21 cellular contexts compared by ENCODE assay signal in the genomic region with DNA sequence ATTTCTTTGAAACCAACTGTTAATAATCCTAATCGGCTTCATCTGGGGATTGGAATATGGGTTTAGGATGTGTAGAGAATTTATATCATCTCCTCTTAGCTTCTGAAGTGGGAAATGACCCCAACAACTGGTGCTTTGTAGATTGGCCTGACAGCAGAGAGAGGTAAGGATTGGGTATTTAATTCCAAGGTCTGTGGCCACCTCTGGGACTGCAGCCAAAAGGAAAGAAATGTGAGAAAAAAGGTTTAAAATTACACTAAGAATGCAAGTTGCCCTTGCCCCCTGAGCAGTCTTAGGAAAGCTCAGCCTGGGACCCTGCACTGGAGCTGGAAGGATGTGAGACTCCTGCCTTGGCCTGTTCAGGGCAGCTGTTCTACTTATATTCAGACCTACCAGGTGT.
DNase-seq lines count a peak whose midpoint lies in the region; ATAC-seq and TF ChIP-seq lines count a peak whose summit lies in the region.
"Had no signal": no experiment of that assay in that cellular context is flagged by ENCODE, and none has a peak within 500 bp of the region (broad histone marks: within the 10 kb centered on the region; RNA-seq: fewer than 3 reads in every experiment).

No MANE protein-coding gene starts in this region.

- H3K4me3 ChIP-seq in GM23338 = no peak overlapping the region
- no peak overlapping the region for H3K4me3 ChIP-seq in CD8-positive, alpha-beta memory T cell (ENCODE audit: low read length)
- H3K4me3 ChIP-seq: GM23248, PC-9, SJSA1 had no signal

- H3K4me3 Mint-ChIP-seq in GM23338 (no peak overlapping the region), WTC11 (no peak overlapping the region)
- H3K4me3 Mint-ChIP-seq in CD8-positive, alpha-beta memory T cell = no peak overlapping the region

- no peaks in the 10 kb centered on the region for H3K27me3 ChIP-seq in GM23338 (ENCODE audit: insufficient read depth)
- H3K27me3 ChIP-seq in CD8-positive, alpha-beta memory T cell (ENCODE audit: insufficient read depth, low read length, poor library complexity, severe bottlenecking) = no peaks in the 10 kb centered on the region
- H3K27me3 ChIP-seq: SJSA1 had no signal

- TF ChIP-seq CTCF in GM23338 (conservative IDR thresholded peaks at IDR 0.05; ENCODE audit: low read depth in 2 of 2) (no peak), WTC11 (IDR thresholded peaks at IDR 0.05) (no peak)

- no peak overlapping the region for H3K27ac Mint-ChIP-seq in GM23338
- no peak overlapping the region for H3K27ac Mint-ChIP-seq in WTC11
- H3K27ac Mint-ChIP-seq in CD8-positive, alpha-beta memory T cell = no peak overlapping the region

- H4K20me1 ChIP-seq in GM23338 (replicated peaks; ENCODE audit: insufficient read depth) = no peaks in the 10 kb centered on the region

- H3K9me3 Mint-ChIP-seq in GM23338 (no peaks in the 10 kb centered on the region), WTC11 (no peaks in the 10 kb centered on the region; the same call in 1 of the 2 replicates)
- no peaks in the 10 kb centered on the region for H3K9me3 Mint-ChIP-seq in CD8-positive, alpha-beta memory T cell

- CTCF ChIA-PET in WTC11 (lab: Charles Lee) = interaction anchor here (0.8 to 2.0 kb wide), 9 partner anchors 9 to 205 kb away, joined by 3 to 15 read pairs (median 5); no protein-coding TSS in a partner anchor
- CTCF ChIA-PET in CD8-positive, alpha-beta memory T cell (lab: Charles Lee) = no interaction called here

- DNase-seq in ELF-1 (ENCODE audit: low read depth, low spot score) (peak; percentile 4), GM23338 (ENCODE audit: low spot score) (peak; percentile 59), WTC11 (ENCODE audit: low spot score) (no peak), iPS-NIHi7 (ENCODE audit: extremely low spot score) (peak; percentile 16), NCI-H345 treated with DMSO at 0.1 percent for 48 hours (lab: John Stamatoyannopoulos, UW; ENCODE audit: unreplicated experiment) (no peak), DMS153 treated with DMSO at 0.1 percent for 48 hours (lab: John Stamatoyannopoulos, UW; ENCODE audit: unreplicated experiment) (no peak)
- no peak for DNase-seq in CD8-positive, alpha-beta memory T cell
- DNase-seq: Calu3, DND-41, GM23248, Karpas-422, NCI-H1092 treated with DMSO at 0.1 percent for 48 hours, NCI-H1436 treated with DMSO at 0.1 percent for 48 hours, NCI-H187 treated with DMSO at 0.1 percent for 48 hours, NCI-H510A, PC-9 had no signal

- no peak overlapping the region for H2AFZ ChIP-seq in GM23338
- H2AFZ ChIP-seq: GM23248, PC-9 had no signal

- no peaks in the 10 kb centered on the region for H3K9me2 ChIP-seq in GM23338 (ENCODE audit: insufficient read depth)

- no peaks in the 10 kb centered on the region for H3F3A ChIP-seq in GM23338 (replicated peaks; ENCODE audit: low read depth)

- no peaks in the 10 kb centered on the region for H3K9me3 ChIP-seq in CD8-positive, alpha-beta memory T cell (ENCODE audit: low read length)
- H3K9me3 ChIP-seq: SJSA1 had no signal

- no peaks in the 10 kb centered on the region for H3K36me3 ChIP-seq in GM23338 (ENCODE audit: insufficient read depth)
- no peaks in the 10 kb centered on the region for H3K36me3 ChIP-seq in CD8-positive, alpha-beta memory T cell (ENCODE audit: insufficient read depth, low read length)
- H3K36me3 ChIP-seq: SJSA1 had no signal

- ATAC-seq in GM23338 = peak; percentile 89
- ATAC-seq in WTC11 = peak; percentile 95
- ATAC-seq in HG02588 (IDR thresholded peaks at IDR 0.05; ENCODE audit: unreplicated experiment) = no peak
- ATAC-seq: HCT116, Right ventricle myocardium inferior had no signal

- H3K27ac ChIP-seq in GM23338 (ENCODE audit: low read depth) = no peak overlapping the region
- H3K27ac ChIP-seq in CD8-positive, alpha-beta memory T cell (ENCODE audit: low read depth, low read length) = no peak overlapping the region
- H3K27ac ChIP-seq: C4-2B, GM23248, PC-9, SJSA1 had no signal

- H3K36me3 Mint-ChIP-seq in GM23338 (ENCODE audit: low read depth) = no peaks in the 10 kb centered on the region
- H3K36me3 Mint-ChIP-seq in WTC11 = no peaks in the 10 kb centered on the region
- no peaks in the 10 kb centered on the region for H3K36me3 Mint-ChIP-seq in CD8-positive, alpha-beta memory T cell

- no peaks in the 10 kb centered on the region for H3K79me2 ChIP-seq in GM23338 (replicated peaks; ENCODE audit: insufficient read depth)

- peaks cover 5% of the 10 kb centered on the region for H3K27me3 Mint-ChIP-seq in GM23338 (ENCODE audit: insufficient read depth, low read depth, poor library complexity)
- no peaks in the 10 kb centered on the region for H3K27me3 Mint-ChIP-seq in WTC11 (ENCODE audit: low read depth)
- H3K27me3 Mint-ChIP-seq in CD8-positive, alpha-beta memory T cell = peaks cover 4 to 9% of the 10 kb centered on the region in 2 donors

- no peak overlapping the region for H3K4me2 ChIP-seq in GM23338
- H3K4me2 ChIP-seq: PC-9 had no signal

- no peaks in the 10 kb centered on the region for H3K4me1 ChIP-seq in GM23338 (ENCODE audit: insufficient read depth)
- no peaks in the 10 kb centered on the region for H3K4me1 ChIP-seq in CD8-positive, alpha-beta memory T cell (ENCODE audit: insufficient read depth, low read length)
- H3K4me1 ChIP-seq: SJSA1 had no signal

- H3K4me1 Mint-ChIP-seq in GM23338 (peaks cover 10% of the 10 kb centered on the region; the same call in 2 of the 3 replicates), WTC11 (peaks cover 8% of the 10 kb centered on the region)
- H3K4me1 Mint-ChIP-seq in CD8-positive, alpha-beta memory T cell = no peaks in the 10 kb centered on the region

- POLR2A ChIA-PET in WTC11 (lab: Charles Lee) = no interaction called here
- POLR2A ChIA-PET in CD8-positive, alpha-beta memory T cell (lab: Charles Lee) = no interaction called here

TF ChIP-seq in GM23338, 12 proteins besides CTCF, POLR2A, EP300 and RAD21:
- no peak for TF ChIP-seq EZH2 (IDR thresholded peaks at IDR 0.05; ENCODE audit: low read depth, unreplicated experiment)
- TF ChIP-seq STAT1 (IDR thresholded peaks at IDR 0.05; ENCODE audit: unreplicated experiment) = no peak
- no peak for TF ChIP-seq ZNF114 (CRISPR knock-in tag; IDR thresholded peaks at IDR 0.05)

TF ChIP-seq in WTC11, 78 proteins besides CTCF, POLR2A, EP300 and RAD21 (continues in another document):
- TF ChIP-seq FOXJ3 (CRISPR knock-in tag; IDR thresholded peaks at IDR 0.05; ENCODE audit: borderline replicate concordance) = no peak
- TF ChIP-seq SP1 (CRISPR knock-in tag; conservative IDR thresholded peaks at IDR 0.05) = no peak
- TF ChIP-seq, protein P1, sequence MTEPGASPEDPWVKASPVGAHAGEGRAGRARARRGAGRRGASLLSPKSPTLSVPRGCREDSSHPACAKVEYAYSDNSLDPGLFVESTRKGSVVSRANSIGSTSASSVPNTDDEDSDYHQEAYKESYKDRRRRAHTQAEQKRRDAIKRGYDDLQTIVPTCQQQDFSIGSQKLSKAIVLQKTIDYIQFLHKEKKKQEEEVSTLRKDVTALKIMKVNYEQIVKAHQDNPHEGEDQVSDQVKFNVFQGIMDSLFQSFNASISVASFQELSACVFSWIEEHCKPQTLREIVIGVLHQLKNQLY (CRISPR knock-in tag; IDR thresholded peaks at IDR 0.05) = no peak
- TF ChIP-seq, protein P2, sequence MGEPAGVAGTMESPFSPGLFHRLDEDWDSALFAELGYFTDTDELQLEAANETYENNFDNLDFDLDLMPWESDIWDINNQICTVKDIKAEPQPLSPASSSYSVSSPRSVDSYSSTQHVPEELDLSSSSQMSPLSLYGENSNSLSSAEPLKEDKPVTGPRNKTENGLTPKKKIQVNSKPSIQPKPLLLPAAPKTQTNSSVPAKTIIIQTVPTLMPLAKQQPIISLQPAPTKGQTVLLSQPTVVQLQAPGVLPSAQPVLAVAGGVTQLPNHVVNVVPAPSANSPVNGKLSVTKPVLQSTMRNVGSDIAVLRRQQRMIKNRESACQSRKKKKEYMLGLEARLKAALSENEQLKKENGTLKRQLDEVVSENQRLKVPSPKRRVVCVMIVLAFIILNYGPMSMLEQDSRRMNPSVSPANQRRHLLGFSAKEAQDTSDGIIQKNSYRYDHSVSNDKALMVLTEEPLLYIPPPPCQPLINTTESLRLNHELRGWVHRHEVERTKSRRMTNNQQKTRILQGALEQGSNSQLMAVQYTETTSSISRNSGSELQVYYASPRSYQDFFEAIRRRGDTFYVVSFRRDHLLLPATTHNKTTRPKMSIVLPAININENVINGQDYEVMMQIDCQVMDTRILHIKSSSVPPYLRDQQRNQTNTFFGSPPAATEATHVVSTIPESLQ (CRISPR knock-in tag; IDR thresholded peaks at IDR 0.05) = no peak
- TF ChIP-seq, protein P3, sequence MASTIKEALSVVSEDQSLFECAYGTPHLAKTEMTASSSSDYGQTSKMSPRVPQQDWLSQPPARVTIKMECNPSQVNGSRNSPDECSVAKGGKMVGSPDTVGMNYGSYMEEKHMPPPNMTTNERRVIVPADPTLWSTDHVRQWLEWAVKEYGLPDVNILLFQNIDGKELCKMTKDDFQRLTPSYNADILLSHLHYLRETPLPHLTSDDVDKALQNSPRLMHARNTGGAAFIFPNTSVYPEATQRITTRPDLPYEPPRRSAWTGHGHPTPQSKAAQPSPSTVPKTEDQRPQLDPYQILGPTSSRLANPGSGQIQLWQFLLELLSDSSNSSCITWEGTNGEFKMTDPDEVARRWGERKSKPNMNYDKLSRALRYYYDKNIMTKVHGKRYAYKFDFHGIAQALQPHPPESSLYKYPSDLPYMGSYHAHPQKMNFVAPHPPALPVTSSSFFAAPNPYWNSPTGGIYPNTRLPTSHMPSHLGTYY (CRISPR knock-in tag; IDR thresholded peaks at IDR 0.05) = no peak
- TF ChIP-seq GTF2I (CRISPR knock-in tag; conservative IDR thresholded peaks at IDR 0.05) = no peak
- no peak for TF ChIP-seq ATF1 (CRISPR knock-in tag; IDR thresholded peaks at IDR 0.05)
- TF ChIP-seq RORB (CRISPR knock-in tag; IDR thresholded peaks at IDR 0.05) = no peak
- TF ChIP-seq ETV6 (CRISPR knock-in tag; IDR thresholded peaks at IDR 0.05) = no peak
- TF ChIP-seq, protein P4, sequence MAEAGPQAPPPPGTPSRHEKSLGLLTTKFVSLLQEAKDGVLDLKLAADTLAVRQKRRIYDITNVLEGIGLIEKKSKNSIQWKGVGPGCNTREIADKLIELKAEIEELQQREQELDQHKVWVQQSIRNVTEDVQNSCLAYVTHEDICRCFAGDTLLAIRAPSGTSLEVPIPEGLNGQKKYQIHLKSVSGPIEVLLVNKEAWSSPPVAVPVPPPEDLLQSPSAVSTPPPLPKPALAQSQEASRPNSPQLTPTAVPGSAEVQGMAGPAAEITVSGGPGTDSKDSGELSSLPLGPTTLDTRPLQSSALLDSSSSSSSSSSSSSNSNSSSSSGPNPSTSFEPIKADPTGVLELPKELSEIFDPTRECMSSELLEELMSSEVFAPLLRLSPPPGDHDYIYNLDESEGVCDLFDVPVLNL (CRISPR knock-in tag; IDR thresholded peaks at IDR 0.05; ENCODE audit: borderline replicate concordance, low read depth) = no peak
- TF ChIP-seq ZNF317 (CRISPR knock-in tag; IDR thresholded peaks at IDR 0.05; ENCODE audit: borderline replicate concordance, low read depth) = no peak
- no peak for TF ChIP-seq ZNF219 (CRISPR knock-in tag; IDR thresholded peaks at IDR 0.05; ENCODE audit: borderline replicate concordance)
- no peak for TF ChIP-seq ZNF138 (CRISPR knock-in tag; conservative IDR thresholded peaks at IDR 0.05)

Comparison
In these comparisons a context has a peak if more than half of its experiments do, and no peak if none do; other contexts are left out.
1. DNase-seq: peak in ELF-1 (single experiment), GM23338 (single experiment) and iPS-NIHi7 (single experiment); none in WTC11 (single experiment), CD8-positive, alpha-beta memory T cell (0 of 5), NCI-H345 treated with DMSO at 0.1 percent for 48 hours (single experiment) and DMS153 treated with DMSO at 0.1 percent for 48 hours (single experiment).